In the genomic region with DNA sequence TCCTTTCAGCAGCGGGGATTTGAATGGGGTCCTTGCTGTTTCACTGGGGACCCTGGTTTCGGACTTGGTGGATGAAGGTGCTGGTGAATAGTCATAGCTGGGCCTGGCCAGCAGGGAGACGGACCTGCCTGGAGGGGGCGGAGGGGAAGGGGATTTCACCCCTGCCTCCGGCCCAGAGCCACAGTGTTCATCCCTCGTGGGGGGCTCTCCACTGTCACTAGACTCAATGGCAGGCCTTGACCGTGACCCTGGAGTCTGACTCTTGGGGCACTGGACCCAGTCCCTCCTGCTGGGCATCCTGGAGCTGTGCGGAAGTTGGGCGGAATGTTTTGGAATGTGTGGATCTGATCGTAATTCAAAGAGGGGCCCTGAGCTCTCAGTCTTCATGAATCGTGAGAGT, we compare ENCODE assay signal across 8 cellular contexts.
"Had no signal": no experiment of that assay in that cellular context is flagged by ENCODE, and none has a peak within 500 bp of the region (broad histone marks: within the 10 kb centered on the region; RNA-seq: fewer than 3 reads in every experiment).

No MANE protein-coding gene starts in this region.

- H3K27ac ChIP-seq: GM23248, HL-60 had no signal

- H3K27me3 Mint-ChIP-seq: IgD-negative memory B cell had no signal

- FAIRE-seq: HepG2 had no signal

- H3K9ac ChIP-seq: GM23248 had no signal

- DNase-seq: GM23248, GOT3, H7, HCEC 1CT, KBM-7 had no signal

- H3K4me3 Mint-ChIP-seq: IgD-negative memory B cell had no signal

- H3K4me1 Mint-ChIP-seq: IgD-negative memory B cell had no signal

- H2AFZ ChIP-seq: GM23248 had no signal

- H3K36me3 Mint-ChIP-seq: IgD-negative memory B cell had no signal

- H3K4me3 ChIP-seq: GM23248 had no signal

- ATAC-seq: HepG2 had no signal
